1 cellular context compared by ENCODE assay signal in genomic region chr7:16914771-16915170, GRCh38.
TF ChIP-seq lines count a peak whose summit lies in the region.

No MANE protein-coding gene starts in this region.

TF ChIP-seq in K562, 482 proteins besides CTCF, POLR2A, EP300 and RAD21:
- TF ChIP-seq HMGN3 (IDR thresholded peaks at IDR 0.05; ENCODE audit: borderline replicate concordance, extremely low read depth, insufficient read length, low read depth, low read length) (no peak), NELFE (IDR thresholded peaks at IDR 0.05; ENCODE audit: insufficient read depth, insufficient read length) (no peak), ZNF407 (IDR thresholded peaks at IDR 0.05; ENCODE audit: low read depth) (no peak), CEBPZ (IDR thresholded peaks at IDR 0.05; ENCODE audit: borderline replicate concordance, low read depth, low read length) (no peak), ZNF699 (CRISPR knock-in tag; IDR thresholded peaks at IDR 0.05; ENCODE audit: insufficient replicate concordance) (no peak), ZNF277 (CRISPR knock-in tag; IDR thresholded peaks at IDR 0.05; ENCODE audit: borderline replicate concordance) (no peak), NCOA4 (IDR thresholded peaks at IDR 0.05; ENCODE audit: partially characterized antibody) (no peak), CHD1 (IDR thresholded peaks at IDR 0.05; ENCODE audit: low read length) (no peak), POLR2AphosphoS5 (IDR thresholded peaks at IDR 0.05; ENCODE audit: control insufficient read depth, insufficient read depth, low read depth, low read length) (no peak)
